In the genomic region with DNA sequence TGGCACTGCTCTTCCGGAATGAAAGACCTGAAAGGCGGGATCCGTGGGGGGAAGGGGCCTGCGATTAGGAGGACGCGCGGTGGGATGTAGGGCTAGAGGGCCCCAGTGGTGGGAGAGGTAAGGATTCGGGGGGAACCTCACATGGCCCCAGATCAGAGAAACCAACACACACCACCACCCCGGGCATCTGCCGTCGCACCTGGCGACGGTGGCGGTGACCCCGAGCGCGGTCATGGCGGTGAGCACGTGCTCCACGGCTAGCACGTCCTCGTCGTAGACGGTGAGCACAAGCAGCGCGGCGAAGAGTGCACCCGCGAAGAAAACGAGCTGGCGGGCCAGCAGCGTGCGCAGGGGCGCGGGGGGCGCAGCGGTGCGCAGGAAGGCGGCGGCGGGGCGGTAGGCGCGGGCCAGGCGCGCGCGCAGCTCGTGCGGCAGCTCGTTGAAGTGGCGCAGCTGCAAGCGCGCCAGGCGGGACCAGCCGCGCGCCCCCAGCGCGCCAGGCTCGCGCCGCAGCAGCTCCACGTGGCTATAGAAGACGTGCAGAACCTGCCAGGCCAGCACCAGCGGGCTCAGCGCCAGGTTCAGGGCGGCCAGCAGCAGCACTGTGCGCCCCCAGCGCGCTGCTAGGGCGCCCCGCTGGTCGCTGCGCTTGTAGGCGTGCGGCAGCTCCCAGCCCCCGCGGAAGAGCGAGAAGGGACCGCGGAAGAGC, we compare ENCODE assay signal across 1 cellular context.
TF ChIP-seq lines count a peak whose summit lies in the region.

No MANE protein-coding gene starts in this region.

TF ChIP-seq in K562, 482 proteins besides CTCF, POLR2A, EP300 and RAD21 (continued from another document):
- TF ChIP-seq, protein P1, sequence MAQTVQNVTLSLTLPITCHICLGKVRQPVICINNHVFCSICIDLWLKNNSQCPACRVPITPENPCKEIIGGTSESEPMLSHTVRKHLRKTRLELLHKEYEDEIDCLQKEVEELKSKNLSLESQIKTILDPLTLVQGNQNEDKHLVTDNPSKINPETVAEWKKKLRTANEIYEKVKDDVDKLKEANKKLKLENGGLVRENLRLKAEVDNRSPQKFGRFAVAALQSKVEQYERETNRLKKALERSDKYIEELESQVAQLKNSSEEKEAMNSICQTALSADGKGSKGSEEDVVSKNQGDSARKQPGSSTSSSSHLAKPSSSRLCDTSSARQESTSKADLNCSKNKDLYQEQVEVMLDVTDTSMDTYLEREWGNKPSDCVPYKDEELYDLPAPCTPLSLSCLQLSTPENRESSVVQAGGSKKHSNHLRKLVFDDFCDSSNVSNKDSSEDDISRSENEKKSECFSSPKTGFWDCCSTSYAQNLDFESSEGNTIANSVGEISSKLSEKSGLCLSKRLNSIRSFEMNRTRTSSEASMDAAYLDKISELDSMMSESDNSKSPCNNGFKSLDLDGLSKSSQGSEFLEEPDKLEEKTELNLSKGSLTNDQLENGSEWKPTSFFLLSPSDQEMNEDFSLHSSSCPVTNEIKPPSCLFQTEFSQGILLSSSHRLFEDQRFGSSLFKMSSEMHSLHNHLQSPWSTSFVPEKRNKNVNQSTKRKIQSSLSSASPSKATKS (CRISPR knock-in tag; IDR thresholded peaks at IDR 0.05) = no peak
TF ChIP-seq in K562: peak in this region for 25.
